Comparison of ENCODE assay signal across 12 cellular contexts in genomic region chr5:8993031-8993430, GRCh38.
DNase-seq lines count a peak whose midpoint lies in the region; ATAC-seq, FAIRE-seq and TF ChIP-seq lines count a peak whose summit lies in the region.
"Had no signal": no experiment of that assay in that cellular context is flagged by ENCODE, and none has a peak within 500 bp of the region (broad histone marks: within the 10 kb centered on the region; RNA-seq: fewer than 3 reads in every experiment).

No MANE protein-coding gene starts in this region.

- no peak overlapping the region for H3K27ac Mint-ChIP-seq in neural crest cell (ENCODE audit: unreplicated experiment)
- H3K27ac Mint-ChIP-seq in activated CD4-positive, alpha-beta memory T cell treated with anti-CD3 and anti-CD28 coated beads, Interleukin-2, amount 10 ng/mL, durations not matched to agents 7 days and 5 days, result no peak overlapping the region

- H3K4me3 Mint-ChIP-seq in neural crest cell, result no peak overlapping the region
- no peak overlapping the region for H3K4me3 Mint-ChIP-seq in activated CD4-positive, alpha-beta memory T cell treated with anti-CD3 and anti-CD28 coated beads, Interleukin-2, amount 10 ng/mL, durations not matched to agents 7 days and 5 days

- H3K4me1 ChIP-seq in KMS-11 (ENCODE audit: low read depth, poor library complexity, severe bottlenecking), result no peaks in the 10 kb centered on the region
- no peaks in the 10 kb centered on the region for H3K4me1 ChIP-seq in GM12878 (ENCODE audit: control insufficient read depth, insufficient read depth, low read length)
- no peaks in the 10 kb centered on the region for H3K4me1 ChIP-seq in Peyer's patch

- TF ChIP-seq CTCF in GM12875 (IDR thresholded peaks at IDR 0.05; ENCODE audit: borderline replicate concordance, insufficient read depth, low read depth, low read length) (peak; percentile 39; the same call in 1 of the 2 replicates), KMS-11 (conservative IDR thresholded peaks at IDR 0.05; ENCODE audit: low read depth, low read length) (peak; percentile 36), GM12878 (IDR thresholded peaks at IDR 0.05 in 2 of 3, conservative IDR thresholded peaks at IDR 0.05 in 1 of 3; ENCODE audit: control insufficient read depth in 2 of 3, extremely low read depth in 1 of 3, insufficient read depth in 1 of 3, low read depth in 3 of 3, low read length in 3 of 3) (peak; percentile 11 to 26 (median 17); a peak in 1 of 6 replicates), neural crest cell (conservative IDR thresholded peaks at IDR 0.05) (peak; percentile 67), Peyer's patch (IDR thresholded peaks at IDR 0.05) (peak in 3 of 6 experiments; percentile 26 to 42 (median 39))

- no peak for FAIRE-seq in GM12878 (lab: Jason Lieb, UNC)

- H3K27me3 Mint-ChIP-seq in neural crest cell (ENCODE audit: low read depth), result no peaks in the 10 kb centered on the region
- H3K27me3 Mint-ChIP-seq in activated CD4-positive, alpha-beta memory T cell treated with anti-CD3 and anti-CD28 coated beads, Interleukin-2, amount 10 ng/mL, durations not matched to agents 7 days and 5 days, result no peaks in the 10 kb centered on the region

- TF ChIP-seq POLR2A in GM12878 (IDR thresholded peaks at IDR 0.05; ENCODE audit: low read depth, low read length) (no peak), Peyer's patch (IDR thresholded peaks at IDR 0.05) (no peak)

- peaks cover 7% of the 10 kb centered on the region for H3K36me3 Mint-ChIP-seq in neural crest cell (ENCODE audit: low read depth)
- no peaks in the 10 kb centered on the region for H3K36me3 Mint-ChIP-seq in activated CD4-positive, alpha-beta memory T cell treated with anti-CD3 and anti-CD28 coated beads, Interleukin-2, amount 10 ng/mL, durations not matched to agents 7 days and 5 days (ENCODE audit: low read depth)

- in situ Hi-C loops in GM12878 (cut with MboI), result no loop called here

- H3K9me3 ChIP-seq in GM12878 (replicated peaks; ENCODE audit: control insufficient read depth, insufficient read depth, low read length) (no peaks in the 10 kb centered on the region), Peyer's patch (no peaks in the 10 kb centered on the region)

- H3K4me2 ChIP-seq in KMS-11 (no peak overlapping the region), GM12878 (ENCODE audit: control insufficient read depth, insufficient read depth) (no peak overlapping the region)

- RAD21 ChIA-PET in GM12878 (lab: Charles Lee; ENCODE audit: unreplicated experiment), result interaction anchor here (0.8 to 2.1 kb wide), 2 partner anchors 9 to 109 kb away, joined by 3 to 4 read pairs; no protein-coding TSS in a partner anchor

- H3K27me3 ChIP-seq in KMS-11 (ENCODE audit: insufficient read depth, low read depth), result no peaks in the 10 kb centered on the region
- H3K27me3 ChIP-seq in GM12878 (replicated peaks in 1 of 2; ENCODE audit: control insufficient read depth in 2 of 2, insufficient read depth in 2 of 2, low read length in 1 of 2), result no peaks in the 10 kb centered on the region
- H3K27me3 ChIP-seq in Peyer's patch, result no peaks in the 10 kb centered on the region

- H3K4me1 Mint-ChIP-seq in neural crest cell, result peaks cover under 1% of the 10 kb centered on the region
- H3K4me1 Mint-ChIP-seq in activated CD4-positive, alpha-beta memory T cell treated with anti-CD3 and anti-CD28 coated beads, Interleukin-2, amount 10 ng/mL, durations not matched to agents 7 days and 5 days, result no peaks in the 10 kb centered on the region

- POLR2A ChIA-PET in GM12878 (lab: Charles Lee), result no interaction called here
- POLR2A ChIA-PET in activated CD4-positive, alpha-beta memory T cell treated with anti-CD3 and anti-CD28 coated beads, Interleukin-2, amount 10 ng/mL, durations not matched to agents 7 days and 5 days (lab: Charles Lee), result no interaction called here

- H2AFZ ChIP-seq in KMS-11 (ENCODE audit: low read depth) (no peak overlapping the region), GM12878 (ENCODE audit: control insufficient read depth, low read depth, low read length) (no peak overlapping the region)

- H3K27ac ChIP-seq in KMS-11, result no peak overlapping the region
- H3K27ac ChIP-seq in GM12878 (ENCODE audit: control insufficient read depth, insufficient read depth), result no peak overlapping the region
- H3K27ac ChIP-seq in Peyer's patch, result no peak overlapping the region
- H3K27ac ChIP-seq: skin epidermis had no signal

- H3K9ac ChIP-seq in KMS-11 (no peak overlapping the region), GM12878 (ENCODE audit: control insufficient read depth, insufficient read depth, low read length) (no peak overlapping the region)

- DNase-seq in GM12878 (ENCODE audit: low read depth, low spot score), result no peak
- no peak for DNase-seq in neural crest cell (ENCODE audit: low read depth, low spot score)
- no peak for DNase-seq in Peyer's patch
- DNase-seq in activated CD4-positive, alpha-beta memory T cell treated with anti-CD3 and anti-CD28 coated beads, Interleukin-2, amount 10 ng/mL, durations not matched to agents 7 days and 5 days, result no peak
- no peak for DNase-seq in amygdala (lab: John Stamatoyannopoulos, UW)
- DNase-seq: activated CD4-positive, alpha-beta T cell treated with anti-CD3 and anti-CD28 coated beads, Interleukin-2, amount 50 U/mL, for 1 hour; central memory CD4-positive, alpha-beta T cell; NCI-H2227 treated with DMSO at 0.1 percent for 48 hours had no signal

- ATAC-seq in GM12878 (no peak; the same call in 2 of the 3 replicates), GM19463 (IDR thresholded peaks at IDR 0.05; ENCODE audit: unreplicated experiment) (no peak)

- SMC1A ChIA-PET in GM12878 (lab: Charles Lee; ENCODE audit: uncharacterized antibody, unreplicated experiment), result no interaction called here

- no TSS peak for BruUV-seq in GM12878 (replicated peaks; lab: Mats Ljungman, UMichigan)

- CTCF ChIA-PET in GM12878 (lab: Yijun Ruan, JAX), result interaction anchor here (1.0 to 1.3 kb wide), 3 partner anchors 9 to 305 kb away, joined by 3 to 4 read pairs (median 4); no protein-coding TSS in a partner anchor
- CTCF ChIA-PET in activated CD4-positive, alpha-beta memory T cell treated with anti-CD3 and anti-CD28 coated beads, Interleukin-2, amount 10 ng/mL, durations not matched to agents 7 days and 5 days (lab: Charles Lee), result no interaction called here

- H3K4me3 ChIP-seq in GM12875 (ENCODE audit: low read depth, low read length) (no peak overlapping the region), KMS-11 (IDR thresholded peaks at IDR 0.05; ENCODE audit: insufficient read depth, low read depth, low read length) (no peak overlapping the region), GM12878 (no peak overlapping the region), Peyer's patch (no peak overlapping the region)
- H3K4me3 ChIP-seq: skin epidermis had no signal

- intact Hi-C loops in GM12878 (cut with micrococcal nuclease; ENCODE audit: unreplicated experiment), result no loop called here

- peak; percentile 32; the same call in 1 of the 2 replicates for TF ChIP-seq RAD21 in GM12878 (IDR thresholded peaks at IDR 0.05; ENCODE audit: insufficient read depth, low read depth, low read length)

- peaks cover 21% of the 10 kb centered on the region for H3K9me3 Mint-ChIP-seq in neural crest cell
- no peaks in the 10 kb centered on the region for H3K9me3 Mint-ChIP-seq in activated CD4-positive, alpha-beta memory T cell treated with anti-CD3 and anti-CD28 coated beads, Interleukin-2, amount 10 ng/mL, durations not matched to agents 7 days and 5 days

- no peaks in the 10 kb centered on the region for H4K20me1 ChIP-seq in KMS-11 (ENCODE audit: insufficient read depth)
- H4K20me1 ChIP-seq in GM12878 (ENCODE audit: control insufficient read depth, insufficient read depth), result no peaks in the 10 kb centered on the region

- no peaks in the 10 kb centered on the region for H3K79me2 ChIP-seq in KMS-11 (ENCODE audit: insufficient read depth, low read depth)
- no peaks in the 10 kb centered on the region for H3K79me2 ChIP-seq in GM12878 (ENCODE audit: control insufficient read depth, insufficient read depth, low read length)

- TF ChIP-seq EP300 in GM12878 (IDR thresholded peaks at IDR 0.05; ENCODE audit: borderline replicate concordance in 1 of 2, control insufficient read depth in 1 of 2, low read depth in 2 of 2, low read length in 2 of 2), result no peak

- H3K36me3 ChIP-seq in KMS-11 (ENCODE audit: insufficient read depth) (no peaks in the 10 kb centered on the region), GM12878 (ENCODE audit: control insufficient read depth in 2 of 2, insufficient read depth in 2 of 2, low read length in 1 of 2) (no peaks in the 10 kb centered on the region), Peyer's patch (no peaks in the 10 kb centered on the region)

TF ChIP-seq in GM12878, 131 proteins besides CTCF, POLR2A, EP300 and RAD21:
- no peak for TF ChIP-seq ATF2 (IDR thresholded peaks at IDR 0.05; ENCODE audit: low read length)
- TF ChIP-seq CEBPB (IDR thresholded peaks at IDR 0.05; ENCODE audit: borderline replicate concordance in 1 of 2, low read depth in 2 of 2, low read length in 2 of 2), result no peak
- no peak for TF ChIP-seq BMI1 (IDR thresholded peaks at IDR 0.05; ENCODE audit: borderline replicate concordance)
- no peak for TF ChIP-seq SIX5 (IDR thresholded peaks at IDR 0.05; ENCODE audit: low read depth, low read length, severe bottlenecking)
- no peak for TF ChIP-seq ETV6 (conservative IDR thresholded peaks at IDR 0.05 in 1 of 2, IDR thresholded peaks at IDR 0.05 in 1 of 2; ENCODE audit: borderline replicate concordance in 1 of 2, low read depth in 1 of 2)
- no peak for TF ChIP-seq SREBF2 (IDR thresholded peaks at IDR 0.05; ENCODE audit: low read length)
- no peak for TF ChIP-seq NBN (IDR thresholded peaks at IDR 0.05)
